ENCODE assay signal across 8 cellular contexts in the genomic region with DNA sequence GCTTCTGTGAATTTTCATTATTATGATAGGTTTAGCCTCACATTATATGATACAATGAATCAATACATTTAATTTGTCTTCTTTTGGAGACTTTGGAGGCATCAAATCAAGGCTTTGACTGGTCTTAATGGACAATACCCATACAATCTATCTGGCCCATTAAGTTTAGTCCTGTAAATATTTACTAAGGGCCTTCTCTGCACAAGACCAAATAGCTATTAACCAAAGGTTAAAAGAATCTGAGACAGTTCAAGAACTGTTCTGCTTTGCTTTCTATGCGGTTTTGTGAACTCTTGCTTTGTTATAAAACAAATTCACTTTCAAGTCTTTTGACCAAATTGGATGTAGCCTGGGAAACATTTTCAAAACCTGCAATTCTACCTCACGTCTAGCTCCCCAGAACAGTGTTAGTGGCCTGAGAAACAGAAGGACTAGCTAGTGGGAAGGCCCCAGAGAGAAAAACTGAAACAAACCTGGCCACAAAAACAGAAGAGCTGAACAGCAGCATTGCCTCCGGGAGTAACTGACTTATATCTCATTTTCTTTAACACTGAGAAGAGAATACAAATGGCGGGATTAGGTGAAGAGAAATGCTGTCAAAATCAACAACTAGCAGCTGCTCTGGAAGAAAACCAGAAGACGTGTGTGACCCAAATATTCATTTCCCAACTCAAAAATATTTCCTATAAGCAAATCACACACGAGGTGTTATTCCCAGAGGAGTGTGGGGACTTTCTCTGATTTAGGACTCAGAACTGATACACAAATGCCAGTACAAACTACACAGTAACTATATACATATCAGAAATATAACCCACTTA. TPM values are rescaled to one million over a fixed set of nuclear protein-coding genes. Genes with fewer than 3 reads are reported as not detected.
A peak's percentile ranks its signal among the peaks of the same experiment; 100 is the strongest.
DNase-seq lines count a peak whose midpoint lies in the region; ATAC-seq and TF ChIP-seq lines count a peak whose summit lies in the region.

No MANE protein-coding gene starts in this region.

- peaks cover 0 to 10% (median 5%) of the 10 kb centered on the region in 4 donors for H3K4me1 ChIP-seq in Peyer's patch

- ATAC-seq in GM21737 (IDR thresholded peaks at IDR 0.05; ENCODE audit: unreplicated experiment) (peak; percentile 45), esophagus mucosa (peak; percentile 20), HG03457 (IDR thresholded peaks at IDR 0.05; ENCODE audit: unreplicated experiment) (no peak)

- no peak for TF ChIP-seq POLR2A in Peyer's patch (IDR thresholded peaks at IDR 0.05)

- H3K4me3 ChIP-seq in GM12875 (ENCODE audit: low read depth, low read length), result peak overlapping the region; percentile 10
- peak overlapping the region; percentile 21 to 46 (median 34) for H3K4me3 ChIP-seq in Peyer's patch

- peak overlapping the region; percentile 87 for H3K27ac Mint-ChIP-seq in progenitor cell of endocrine pancreas

- peaks cover 0 to 12% (median 0%) of the 10 kb centered on the region in 3 donors for H3K36me3 ChIP-seq in Peyer's patch

- peak overlapping the region; percentile 3 for H3K4me3 Mint-ChIP-seq in progenitor cell of endocrine pancreas (ENCODE audit: low read depth)

- H3K27me3 Mint-ChIP-seq in progenitor cell of endocrine pancreas, result no peaks in the 10 kb centered on the region

- H3K9me3 Mint-ChIP-seq in progenitor cell of endocrine pancreas (ENCODE audit: low read depth), result peaks cover 27% of the 10 kb centered on the region

- H3K36me3 Mint-ChIP-seq in progenitor cell of endocrine pancreas (ENCODE audit: insufficient read depth), result peaks cover 21% of the 10 kb centered on the region

- no peaks in the 10 kb centered on the region for H3K27me3 ChIP-seq in Peyer's patch

- H3K9me3 ChIP-seq in Peyer's patch, result peaks cover 0 to 10% (median 0%) of the 10 kb centered on the region in 4 donors

- peaks cover 32% of the 10 kb centered on the region for H3K4me1 Mint-ChIP-seq in progenitor cell of endocrine pancreas (ENCODE audit: low read depth)

- H3K27ac ChIP-seq in Peyer's patch, result peak overlapping the region; percentile 66 to 81 (median 68)

- TF ChIP-seq CTCF in GM12875 (IDR thresholded peaks at IDR 0.05; ENCODE audit: borderline replicate concordance, insufficient read depth, low read depth, low read length) (no peak), Peyer's patch (IDR thresholded peaks at IDR 0.05) (no peak), progenitor cell of endocrine pancreas (IDR thresholded peaks at IDR 0.05; ENCODE audit: unreplicated experiment) (no peak)

- DNase-seq in Peyer's patch, result no peak
- no peak for DNase-seq in progenitor cell of endocrine pancreas (ENCODE audit: low spot score, unreplicated experiment)
- no peak for DNase-seq in A172 (ENCODE audit: low spot score)
- DNase-seq in activated CD4-positive, CD25-positive, alpha-beta regulatory T cell treated with anti-CD3 and anti-CD28 coated beads, Interleukin-2, amount 50 U/mL, for 72 hours, result no peak

RNA-seq across cellular contexts. Expression of a gene that starts 0.5 kb away (rescaled TPM):
- total RNA-seq in Peyer's patch, result 10 to 100 TPM in 2 of 4 donors, 1 to 10 TPM in 2; 2.3 to 33.8 (median 8.5) TPM
- total RNA-seq in esophagus mucosa, result 2.7 TPM
- total RNA-seq in progenitor cell of endocrine pancreas, result 3.0 and 3.1 TPM in 2 replicates
- total RNA-seq in A172 (2014; rRNA removed; shearing (Covaris generic)), result 0.60 and 4.6 TPM in 2 replicates

RNA-seq across cellular contexts. Expression of a gene that starts 21.3 kb away (rescaled TPM):
- total RNA-seq in Peyer's patch (10 to 100 TPM in 1 of 4 donors, 1 to 10 TPM in 1, not detected in 2; 2.0 to 37.1 TPM), esophagus mucosa (0.40 TPM), progenitor cell of endocrine pancreas (1.7 and 2.1 TPM in 2 replicates)
- not detected in 2 replicates for total RNA-seq in A172 (2014; rRNA removed; shearing (Covaris generic))

RNA-seq across cellular contexts. Expression of a gene that starts 52.6 kb away (rescaled TPM):
- total RNA-seq in Peyer's patch (10 to 100 TPM in 1 of 4 donors, 1 to 10 TPM in 3; 1.5 to 14.9 (median 2.3) TPM), esophagus mucosa (1.6 TPM), progenitor cell of endocrine pancreas (0.89 and 1.1 TPM in 2 replicates)
- 8.1 and 11.0 TPM in 2 replicates for total RNA-seq in A172 (2014; rRNA removed; shearing (Covaris generic))
